ENCODE assay signal across 7 cellular contexts in genomic region chr22:20160041-20160440, GRCh38. TPM values are rescaled to one million over a fixed set of nuclear protein-coding genes. Genes with fewer than 3 reads are reported as not detected.
"Had no signal": no experiment of that assay in that cellular context is flagged by ENCODE, and none has a peak within 500 bp of the region (broad histone marks: within the 10 kb centered on the region; RNA-seq: fewer than 3 reads in every experiment).

No MANE protein-coding gene starts in this region.

- H3K4me3 ChIP-seq: GM23248, HAP-1 had no signal

- H3K27ac ChIP-seq: GM23248 had no signal

- H3K9ac ChIP-seq: GM23248 had no signal

- H3K36me3 ChIP-seq: HAP-1 had no signal

- H2AFZ ChIP-seq: GM23248 had no signal

- H3K4me1 ChIP-seq: HAP-1 had no signal

- DNase-seq: GM23248, GOT3, H7, IMR-90, KBM-7 had no signal

- H3K9me3 ChIP-seq: HAP-1 had no signal

RNA-seq across cellular contexts. Expression of gene CCDC188, which starts 9.2 kb away (rescaled TPM):
- total RNA-seq: H4, H7, IMR-90 had no signal
